ENCODE assay signal across 8 cellular contexts in the genomic region with DNA sequence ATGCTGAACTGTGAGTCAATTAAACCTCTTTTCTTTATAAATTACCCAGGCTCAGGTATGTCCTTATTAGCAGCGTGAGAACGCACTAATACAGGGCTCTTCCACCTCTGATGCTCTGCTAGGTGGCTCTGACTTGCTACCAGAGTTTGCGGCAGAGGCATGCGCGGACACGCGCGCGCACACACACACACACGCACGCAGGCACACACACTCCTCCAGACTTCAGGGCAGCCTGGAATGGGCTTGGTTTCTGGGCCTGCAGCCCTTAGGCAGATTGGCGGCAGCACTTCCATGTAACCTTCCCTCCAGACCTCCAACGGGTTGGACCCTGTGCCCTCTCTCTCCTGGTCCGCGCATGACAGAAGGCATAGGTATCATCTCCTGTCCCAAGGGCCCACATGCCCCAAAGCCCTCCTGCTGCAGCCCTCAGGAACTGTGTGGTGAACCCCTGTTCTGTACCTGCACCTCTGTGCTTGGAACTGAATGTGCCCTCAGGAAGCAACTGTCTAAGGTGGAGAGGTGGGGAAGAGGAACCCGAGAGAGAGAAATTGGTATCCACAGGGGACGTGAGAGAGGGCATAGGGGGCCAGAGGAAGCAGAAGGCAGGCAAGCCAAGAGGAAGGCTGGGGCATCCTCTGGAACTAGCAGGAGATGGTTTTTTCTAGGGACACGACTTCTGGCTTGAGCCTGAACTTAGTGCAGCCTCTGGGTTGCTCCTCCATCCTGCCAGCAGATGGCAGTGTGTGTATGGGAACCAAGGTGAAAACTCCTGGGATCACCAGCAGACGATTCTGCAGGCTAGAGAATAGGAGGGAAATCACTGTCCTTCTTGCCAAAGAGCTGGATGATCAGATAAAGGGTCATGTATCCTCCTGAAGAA. TPM values are rescaled to one million over a fixed set of nuclear protein-coding genes. Genes with fewer than 3 reads are reported as not detected.
A peak's percentile ranks its signal among the peaks of the same experiment; 100 is the strongest.
DNase-seq lines count a peak whose midpoint lies in the region; ATAC-seq and TF ChIP-seq lines count a peak whose summit lies in the region.

No MANE protein-coding gene starts in this region.

- no peak overlapping the region for H2AFZ ChIP-seq in SU-DHL-6 (ENCODE audit: low read depth, low read length, severe bottlenecking)

- no peaks in the 10 kb centered on the region for H3K27me3 ChIP-seq in CD8-positive, alpha-beta T cell (ENCODE audit: insufficient read depth, low read length)
- H3K27me3 ChIP-seq in SU-DHL-6 (ENCODE audit: low read length) = no peaks in the 10 kb centered on the region

- H3K36me3 Mint-ChIP-seq in CD8-positive, alpha-beta T cell = no peaks in the 10 kb centered on the region
- no peaks in the 10 kb centered on the region for H3K36me3 Mint-ChIP-seq in T-helper 2 cell treated with Interferon-gamma antibody and Interleukin-4, amounts not matched to agents 5 μg/mL and 100 μg/mL, for 36 hours (ENCODE audit: low read depth)

- H3K4me3 ChIP-seq in CD8-positive, alpha-beta T cell (ENCODE audit: low read depth, low read length) = no peak overlapping the region
- H3K4me3 ChIP-seq in SU-DHL-6 (ENCODE audit: insufficient read depth, low read length, poor library complexity, severe bottlenecking) = no peak overlapping the region

- POLR2A ChIA-PET in CD8-positive, alpha-beta T cell (lab: Charles Lee) = no interaction called here

- CTCF ChIA-PET in CD8-positive, alpha-beta T cell (lab: Charles Lee) = interaction anchor here (0.8 to 2.2 kb wide), 11 partner anchors 9 to 373 kb away, joined by 3 to 19 read pairs (median 5); a partner anchor contains a TSS

- H3K4me3 Mint-ChIP-seq in CD8-positive, alpha-beta T cell = no peak overlapping the region
- no peak overlapping the region for H3K4me3 Mint-ChIP-seq in T-helper 2 cell treated with Interferon-gamma antibody and Interleukin-4, amounts not matched to agents 5 μg/mL and 100 μg/mL, for 36 hours

- no peak for ATAC-seq in CD8-positive, alpha-beta T cell
- peak; percentile 74 for ATAC-seq in GM19395 (IDR thresholded peaks at IDR 0.05; ENCODE audit: unreplicated experiment)

- in situ Hi-C loops in T47D (cut with HindIII; ENCODE audit: low pct_unique_long_range_greater_than_20kb, low sequenced_read_pairs) = no loop called here

- no peaks in the 10 kb centered on the region for H3K9me2 ChIP-seq in SU-DHL-6 (replicated peaks; ENCODE audit: insufficient read depth, low read length)

- no peaks in the 10 kb centered on the region for H3K36me3 ChIP-seq in CD8-positive, alpha-beta T cell (ENCODE audit: insufficient read depth, low read length)
- no peaks in the 10 kb centered on the region for H3K36me3 ChIP-seq in SU-DHL-6 (ENCODE audit: low read length)

- TF ChIP-seq CTCF in CD8-positive, alpha-beta T cell (IDR thresholded peaks at IDR 0.05) = peak; percentile 70
- TF ChIP-seq CTCF in SU-DHL-6 (IDR thresholded peaks at IDR 0.05; ENCODE audit: insufficient read depth, low read length, poor library complexity, severe bottlenecking) = peak; percentile 92

- no peak overlapping the region for H3K27ac Mint-ChIP-seq in CD8-positive, alpha-beta T cell
- no peak overlapping the region for H3K27ac Mint-ChIP-seq in T-helper 2 cell treated with Interferon-gamma antibody and Interleukin-4, amounts not matched to agents 5 μg/mL and 100 μg/mL, for 36 hours

- intact Hi-C loops in CD8-positive, alpha-beta T cell (cut with DNase I, micrococcal nuclease) = loop anchor here (1.0 to 5.0 kb wide), 2 partner anchors 374 to 620 kb away; a partner anchor contains a TSS

- no peaks in the 10 kb centered on the region for H3K4me1 ChIP-seq in CD8-positive, alpha-beta T cell (ENCODE audit: insufficient read depth, low read length)

- H3K4me2 ChIP-seq in SU-DHL-6 (ENCODE audit: low read depth, low read length, poor library complexity, severe bottlenecking) = no peak overlapping the region

- H3K27me3 Mint-ChIP-seq in CD8-positive, alpha-beta T cell (ENCODE audit: low read depth) = peaks cover 16% of the 10 kb centered on the region
- peaks cover 6% of the 10 kb centered on the region for H3K27me3 Mint-ChIP-seq in T-helper 2 cell treated with Interferon-gamma antibody and Interleukin-4, amounts not matched to agents 5 μg/mL and 100 μg/mL, for 36 hours (ENCODE audit: low read depth)

- no peak overlapping the region for H3K27ac ChIP-seq in CD8-positive, alpha-beta T cell (ENCODE audit: low read depth, low read length)
- no peak overlapping the region for H3K27ac ChIP-seq in SU-DHL-6 (ENCODE audit: low read depth, low read length)

- H3K9ac ChIP-seq in SU-DHL-6 (ENCODE audit: low read length) = no peak overlapping the region

- H3K4me1 Mint-ChIP-seq in CD8-positive, alpha-beta T cell (ENCODE audit: low read depth) = no peaks in the 10 kb centered on the region
- no peaks in the 10 kb centered on the region for H3K4me1 Mint-ChIP-seq in T-helper 2 cell treated with Interferon-gamma antibody and Interleukin-4, amounts not matched to agents 5 μg/mL and 100 μg/mL, for 36 hours (ENCODE audit: low read depth)

- DNase-seq in CD8-positive, alpha-beta T cell = peak in 4 of 7 experiments; percentile 6 to 44 (median 26)
- DNase-seq in MV-4-11 (lab: John Stamatoyannopoulos, UW) (peak; percentile 41), T47D (ENCODE audit: low read depth in 1 of 2, low spot score in 1 of 2) (peak; percentile 68 to 71), islet precursor cell (peak; percentile 91)
- peak; percentile 59 to 63 for DNase-seq in stimulated activated CD4-positive, alpha-beta T cell treated with anti-CD3 and anti-CD28 coated beads, Interleukin-2, amount 100 ng/mL, for 24 hours
- DNase-seq in T-helper 2 cell treated with Interferon-gamma antibody and Interleukin-4, amounts not matched to agents 5 μg/mL and 100 μg/mL, for 36 hours (ENCODE audit: low spot score) = no peak

- no peaks in the 10 kb centered on the region for H3K9me3 ChIP-seq in CD8-positive, alpha-beta T cell (ENCODE audit: low read length)
- H3K9me3 ChIP-seq in SU-DHL-6 (ENCODE audit: insufficient read depth, low read length) = no peaks in the 10 kb centered on the region

- no peaks in the 10 kb centered on the region for H3F3A ChIP-seq in SU-DHL-6 (ENCODE audit: insufficient read depth)

- no peaks in the 10 kb centered on the region for H3K9me3 Mint-ChIP-seq in CD8-positive, alpha-beta T cell
- no peaks in the 10 kb centered on the region for H3K9me3 Mint-ChIP-seq in T-helper 2 cell treated with Interferon-gamma antibody and Interleukin-4, amounts not matched to agents 5 μg/mL and 100 μg/mL, for 36 hours

- no peaks in the 10 kb centered on the region for H4K20me1 ChIP-seq in SU-DHL-6 (ENCODE audit: low read depth, low read length)

- no peaks in the 10 kb centered on the region for H3K79me2 ChIP-seq in SU-DHL-6 (ENCODE audit: insufficient read depth, low read length)

RNA-seq across cellular contexts. Expression of a gene that starts 23.4 kb away (rescaled TPM):
- total RNA-seq in CD8-positive, alpha-beta T cell = 10 to 100 TPM; 34.8 to 37.1 TPM
